6 cellular contexts compared by ENCODE assay signal in genomic region chrX:48910926-48911406, GRCh38. TPM values are rescaled to one million over a fixed set of nuclear protein-coding genes. Genes with fewer than 3 reads are reported as not detected.
DNase-seq lines count a peak whose midpoint lies in the region; ATAC-seq, FAIRE-seq and TF ChIP-seq lines count a peak whose summit lies in the region.

No MANE protein-coding gene starts in this region.

- TF ChIP-seq CTCF in WERI-Rb-1 (IDR thresholded peaks at IDR 0.05; ENCODE audit: low read depth, low read length) (no peak), HepG2 (CRISPR knock-in tag; IDR thresholded peaks at IDR 0.05) (no peak)

- H3K9me3 ChIP-seq in WERI-Rb-1 (ENCODE audit: severe bottlenecking) (no peaks in the 10 kb centered on the region), HepG2 (ENCODE audit: low read length) (no peaks in the 10 kb centered on the region)

- H3K27me3 ChIP-seq in WERI-Rb-1 (ENCODE audit: insufficient read depth, low read depth, severe bottlenecking) (no peaks in the 10 kb centered on the region), HepG2 (ENCODE audit: control insufficient read depth in 1 of 2, insufficient read depth in 2 of 2, low read length in 2 of 2) (no peaks in the 10 kb centered on the region; a peak in 1 of 5 replicates)

- H2AFZ ChIP-seq in HepG2 (ENCODE audit: low read length), result no peak overlapping the region

- DNase-seq in WERI-Rb-1 (no peak), HepG2 (ENCODE audit: low spot score) (no peak), NK-92 (lab: John Stamatoyannopoulos, UW; ENCODE audit: unreplicated experiment) (no peak), DMS 273 treated with DMSO at 0.1 percent for 48 hours (lab: John Stamatoyannopoulos, UW) (no peak)

- no peaks in the 10 kb centered on the region; the same call in 1 of the 2 replicates for H3K36me3 ChIP-seq in WERI-Rb-1
- peaks cover 2 to 17% of the 10 kb centered on the region in 2 experiments; a peak in 2 of 5 replicates for H3K36me3 ChIP-seq in HepG2 (replicated peaks in 1 of 2; ENCODE audit: control insufficient read depth in 1 of 2, insufficient read depth in 2 of 2, low read length in 2 of 2)

- FAIRE-seq in HepG2 (lab: Jason Lieb, UNC), result no peak

- CTCF ChIA-PET in HepG2 (lab: Yijun Ruan, JAX; ENCODE audit: low intra/inter-chr PET ratio, low total read pairs), result no interaction called here

- no peaks in the 10 kb centered on the region for H4K20me1 ChIP-seq in HepG2 (ENCODE audit: insufficient read depth, low read length)

- ATAC-seq in GM19035 (IDR thresholded peaks at IDR 0.05; ENCODE audit: unreplicated experiment), result peak; percentile 3
- no peak for ATAC-seq in HepG2
- no peak for ATAC-seq in GM18909 (IDR thresholded peaks at IDR 0.05; ENCODE audit: poor library complexity, unreplicated experiment)

- no TSS peak for BruUV-seq in HepG2 (replicated peaks; lab: Mats Ljungman, UMichigan)

- H3K4me3 ChIP-seq in WERI-Rb-1 (ENCODE audit: low read depth, low read length) (peak overlapping the region; percentile 63), HepG2 (replicated peaks in 1 of 3; ENCODE audit: insufficient read depth in 1 of 3, low read depth in 2 of 3, low read length in 3 of 3) (peak overlapping the region; percentile 79 to 82 (median 81))

- H3K9ac ChIP-seq in HepG2 (ENCODE audit: insufficient read depth, low read depth, low read length), result peak overlapping the region; percentile 83

- TF ChIP-seq EP300 in HepG2 (IDR thresholded peaks at IDR 0.05; ENCODE audit: low read depth in 2 of 2, low read length in 2 of 2) (no peak), HepG2 (CRISPR knock-in tag; IDR thresholded peaks at IDR 0.05; ENCODE audit: borderline replicate concordance) (no peak)

- peak overlapping the region; percentile 81 for H3K4me2 ChIP-seq in HepG2 (ENCODE audit: low read depth, low read length)

- in situ Hi-C loops in HepG2 (cut with HindIII; ENCODE audit: extremely low pct_ligation_motif_present, low pct_unique_long_range_greater_than_20kb), result no loop called here

- peaks cover 28% of the 10 kb centered on the region for H3K4me1 ChIP-seq in HepG2 (ENCODE audit: insufficient read depth, low read length)

- peaks cover 17% of the 10 kb centered on the region for H3K79me2 ChIP-seq in HepG2 (ENCODE audit: insufficient read depth, low read length)

- intact Hi-C loops in HepG2 (cut with micrococcal nuclease; ENCODE audit: unreplicated experiment), result loop anchor here (10.0 kb wide), 1 partner anchor 146 kb away; the partner anchor contains the start of gene GLOD5

- 0% methylated on average over 6 of the region's 12 CpGs for WGBS in HepG2 (ENCODE audit: low lambda C conversion rate)

- no peak for TF ChIP-seq POLR2A in HepG2 (IDR thresholded peaks at IDR 0.05; ENCODE audit: insufficient read depth in 1 of 2, low read depth in 2 of 2, low read length in 2 of 2)

- H3K27ac ChIP-seq in WERI-Rb-1 (peak overlapping the region; percentile 77), HepG2 (ENCODE audit: extremely low read length, insufficient read depth, low read length) (peak overlapping the region; percentile 81)

- no peak for TF ChIP-seq RAD21 in HepG2 (CRISPR knock-in tag; IDR thresholded peaks at IDR 0.05)

- POLR2A ChIA-PET in HepG2 (lab: Yijun Ruan, JAX), result interaction anchor here (1.2 to 3.1 kb wide), 4 partner anchors 14 to 109 kb away, joined by 4 to 42 read pairs (median 5); partner anchors contain the start of genes HDAC6, PQBP1 and TIMM17B

RNA-seq across cellular contexts. Expression of gene SLC35A2, which starts 0.5 kb away (rescaled TPM):
- 17.2 and 32.1 TPM in 2 replicates for total RNA-seq in HepG2 (2016; rRNA removed; fragmentation: Illumina TruSeq; extraction: Trizol)
- total RNA-seq in HepG2 (2016; cell fraction: cytosol; rRNA removed; fragmentation: Illumina TruSeq; extraction: Trizol; ENCODE audit: low read depth), result 5.6 and 5.8 TPM in 2 replicates
- 13.8 and 35.7 TPM in 2 replicates for total RNA-seq in HepG2 (2016; cell fraction: insoluble cytoplasmic fraction; rRNA removed; fragmentation: Illumina TruSeq; extraction: Trizol)
- total RNA-seq in HepG2 (2016; cell fraction: membrane; rRNA removed; fragmentation: Illumina TruSeq; extraction: Trizol), result 12.4 and 13.9 TPM in 2 replicates
- total RNA-seq in HepG2 (2016; cell fraction: nucleus; rRNA removed; fragmentation: Illumina TruSeq; extraction: Trizol), result 24.9 and 30.9 TPM in 2 replicates
- polyA plus RNA-seq in HepG2 (2011; rRNA removed), result 40.8 and 46.4 TPM in 2 replicates
- polyA plus RNA-seq in HepG2 (2011; cell fraction: cytosol; rRNA removed), result 41.7 and 48.0 TPM in 2 replicates
- polyA plus RNA-seq in HepG2 (2011; cell fraction: nucleus; rRNA removed), result 31.2 and 31.5 TPM in 2 replicates
- polyA plus RNA-seq in HepG2 (2012), result 16.3 and 18.8 TPM in 2 replicates
- 6.8 and 8.5 TPM in 2 replicates for polyA plus RNA-seq in HepG2 (2016; cell fraction: cytosol; fragmentation: Illumina TruSeq; extraction: Trizol; ENCODE audit: low read depth)
- polyA plus RNA-seq in HepG2 (2016; cell fraction: insoluble cytoplasmic fraction; fragmentation: Illumina TruSeq; extraction: Trizol; ENCODE audit: low read depth), result 20.0 and 23.2 TPM in 2 replicates
- 12.9 and 13.5 TPM in 2 replicates for polyA plus RNA-seq in HepG2 (2016; cell fraction: membrane; fragmentation: Illumina TruSeq; extraction: Trizol; ENCODE audit: low read depth)
- polyA plus RNA-seq in HepG2 (2016; cell fraction: nucleus; fragmentation: Illumina TruSeq; extraction: Trizol; ENCODE audit: insufficient read depth, low read depth), result 57.8 and 62.5 TPM in 2 replicates
- polyA minus RNA-seq in HepG2 (2011; rRNA and poly(A)+ RNA removed; ENCODE audit: low replicate concordance), result 110 and 137 TPM in 2 replicates
- 25.2 and 26.9 TPM in 2 replicates for polyA minus RNA-seq in HepG2 (2011; cell fraction: cytosol; rRNA and poly(A)+ RNA removed)
- 9.3 and 12.1 TPM in 2 replicates for polyA minus RNA-seq in HepG2 (2011; cell fraction: nucleus; rRNA and poly(A)+ RNA removed)

RNA-seq across cellular contexts. Expression of gene PIM2, which starts 7.9 kb away (rescaled TPM):
- 13.0 and 14.4 TPM in 2 replicates for total RNA-seq in HepG2 (2016; rRNA removed; fragmentation: Illumina TruSeq; extraction: Trizol)
- 1.7 and 2.6 TPM in 2 replicates for total RNA-seq in HepG2 (2016; cell fraction: cytosol; rRNA removed; fragmentation: Illumina TruSeq; extraction: Trizol; ENCODE audit: low read depth)
- total RNA-seq in HepG2 (2016; cell fraction: insoluble cytoplasmic fraction; rRNA removed; fragmentation: Illumina TruSeq; extraction: Trizol), result 11.9 and 13.2 TPM in 2 replicates
- 5.9 and 6.5 TPM in 2 replicates for total RNA-seq in HepG2 (2016; cell fraction: membrane; rRNA removed; fragmentation: Illumina TruSeq; extraction: Trizol)
- 7.9 and 8.0 TPM in 2 replicates for total RNA-seq in HepG2 (2016; cell fraction: nucleus; rRNA removed; fragmentation: Illumina TruSeq; extraction: Trizol)
- polyA plus RNA-seq in HepG2 (2011; rRNA removed), result 15.8 and 17.4 TPM in 2 replicates
- 10.3 and 10.6 TPM in 2 replicates for polyA plus RNA-seq in HepG2 (2011; cell fraction: cytosol; rRNA removed)
- 14.3 and 17.5 TPM in 2 replicates for polyA plus RNA-seq in HepG2 (2011; cell fraction: nucleus; rRNA removed)
- 10.1 and 10.6 TPM in 2 replicates for polyA plus RNA-seq in HepG2 (2012)
- polyA plus RNA-seq in HepG2 (2016; cell fraction: cytosol; fragmentation: Illumina TruSeq; extraction: Trizol; ENCODE audit: low read depth), result 1.1 TPM in 2 replicates
- polyA plus RNA-seq in HepG2 (2016; cell fraction: insoluble cytoplasmic fraction; fragmentation: Illumina TruSeq; extraction: Trizol; ENCODE audit: low read depth), result 14.0 and 15.2 TPM in 2 replicates
- 3.5 and 4.0 TPM in 2 replicates for polyA plus RNA-seq in HepG2 (2016; cell fraction: membrane; fragmentation: Illumina TruSeq; extraction: Trizol; ENCODE audit: low read depth)
- 11.4 and 16.3 TPM in 2 replicates for polyA plus RNA-seq in HepG2 (2016; cell fraction: nucleus; fragmentation: Illumina TruSeq; extraction: Trizol; ENCODE audit: insufficient read depth, low read depth)
- 17.3 and 37.4 TPM in 2 replicates for polyA minus RNA-seq in HepG2 (2011; rRNA and poly(A)+ RNA removed; ENCODE audit: low replicate concordance)
- polyA minus RNA-seq in HepG2 (2011; cell fraction: cytosol; rRNA and poly(A)+ RNA removed), result 4.9 and 5.8 TPM in 2 replicates
- 8.5 and 10.9 TPM in 2 replicates for polyA minus RNA-seq in HepG2 (2011; cell fraction: nucleus; rRNA and poly(A)+ RNA removed)

RNA-seq across cellular contexts. Expression of gene PQBP1, which starts 13.2 kb away (rescaled TPM):
- 80.9 and 99.4 TPM in 2 replicates for total RNA-seq in HepG2 (2016; rRNA removed; fragmentation: Illumina TruSeq; extraction: Trizol)
- 33.5 and 34.4 TPM in 2 replicates for total RNA-seq in HepG2 (2016; cell fraction: cytosol; rRNA removed; fragmentation: Illumina TruSeq; extraction: Trizol; ENCODE audit: low read depth)
- 87.4 and 94.4 TPM in 2 replicates for total RNA-seq in HepG2 (2016; cell fraction: insoluble cytoplasmic fraction; rRNA removed; fragmentation: Illumina TruSeq; extraction: Trizol)
- total RNA-seq in HepG2 (2016; cell fraction: membrane; rRNA removed; fragmentation: Illumina TruSeq; extraction: Trizol), result 35.6 and 39.4 TPM in 2 replicates
- total RNA-seq in HepG2 (2016; cell fraction: nucleus; rRNA removed; fragmentation: Illumina TruSeq; extraction: Trizol), result 40.0 and 41.7 TPM in 2 replicates
- 58.1 and 66.9 TPM in 2 replicates for polyA plus RNA-seq in HepG2 (2011; rRNA removed)
- 77.0 and 80.0 TPM in 2 replicates for polyA plus RNA-seq in HepG2 (2011; cell fraction: cytosol; rRNA removed)
- polyA plus RNA-seq in HepG2 (2011; cell fraction: nucleus; rRNA removed), result 123 and 131 TPM in 2 replicates
- polyA plus RNA-seq in HepG2 (2012), result 72.0 and 77.4 TPM in 2 replicates
- polyA plus RNA-seq in HepG2 (2016; cell fraction: cytosol; fragmentation: Illumina TruSeq; extraction: Trizol; ENCODE audit: low read depth), result 39.2 and 46.6 TPM in 2 replicates
- 111 and 112 TPM in 2 replicates for polyA plus RNA-seq in HepG2 (2016; cell fraction: insoluble cytoplasmic fraction; fragmentation: Illumina TruSeq; extraction: Trizol; ENCODE audit: low read depth)
- polyA plus RNA-seq in HepG2 (2016; cell fraction: membrane; fragmentation: Illumina TruSeq; extraction: Trizol; ENCODE audit: low read depth), result 42.4 and 43.0 TPM in 2 replicates
- polyA plus RNA-seq in HepG2 (2016; cell fraction: nucleus; fragmentation: Illumina TruSeq; extraction: Trizol; ENCODE audit: insufficient read depth, low read depth), result 101 and 103 TPM in 2 replicates
- 33.5 and 103 TPM in 2 replicates for polyA minus RNA-seq in HepG2 (2011; rRNA and poly(A)+ RNA removed; ENCODE audit: low replicate concordance)
- 32.2 and 41.4 TPM in 2 replicates for polyA minus RNA-seq in HepG2 (2011; cell fraction: cytosol; rRNA and poly(A)+ RNA removed)
- 23.3 and 26.7 TPM in 2 replicates for polyA minus RNA-seq in HepG2 (2011; cell fraction: nucleus; rRNA and poly(A)+ RNA removed)

RNA-seq across cellular contexts. Expression of gene TIMM17B, which starts 13.4 kb away (rescaled TPM):
- total RNA-seq in HepG2 (2016; rRNA removed; fragmentation: Illumina TruSeq; extraction: Trizol), result 53.4 and 56.0 TPM in 2 replicates
- total RNA-seq in HepG2 (2016; cell fraction: cytosol; rRNA removed; fragmentation: Illumina TruSeq; extraction: Trizol; ENCODE audit: low read depth), result 16.1 and 16.6 TPM in 2 replicates
- 59.1 and 59.6 TPM in 2 replicates for total RNA-seq in HepG2 (2016; cell fraction: insoluble cytoplasmic fraction; rRNA removed; fragmentation: Illumina TruSeq; extraction: Trizol)
- 21.0 and 25.1 TPM in 2 replicates for total RNA-seq in HepG2 (2016; cell fraction: membrane; rRNA removed; fragmentation: Illumina TruSeq; extraction: Trizol)
- total RNA-seq in HepG2 (2016; cell fraction: nucleus; rRNA removed; fragmentation: Illumina TruSeq; extraction: Trizol), result 35.5 and 35.9 TPM in 2 replicates
- polyA plus RNA-seq in HepG2 (2011; rRNA removed), result 69.1 and 72.5 TPM in 2 replicates
- polyA plus RNA-seq in HepG2 (2011; cell fraction: cytosol; rRNA removed), result 74.6 and 124 TPM in 2 replicates
- 52.8 and 64.5 TPM in 2 replicates for polyA plus RNA-seq in HepG2 (2011; cell fraction: nucleus; rRNA removed)
- polyA plus RNA-seq in HepG2 (2012), result 50.1 and 56.0 TPM in 2 replicates
- polyA plus RNA-seq in HepG2 (2016; cell fraction: cytosol; fragmentation: Illumina TruSeq; extraction: Trizol; ENCODE audit: low read depth), result 18.8 and 21.5 TPM in 2 replicates
- polyA plus RNA-seq in HepG2 (2016; cell fraction: insoluble cytoplasmic fraction; fragmentation: Illumina TruSeq; extraction: Trizol; ENCODE audit: low read depth), result 63.6 and 70.0 TPM in 2 replicates
- polyA plus RNA-seq in HepG2 (2016; cell fraction: membrane; fragmentation: Illumina TruSeq; extraction: Trizol; ENCODE audit: low read depth), result 22.7 and 26.6 TPM in 2 replicates
- polyA plus RNA-seq in HepG2 (2016; cell fraction: nucleus; fragmentation: Illumina TruSeq; extraction: Trizol; ENCODE audit: insufficient read depth, low read depth), result 67.0 and 69.3 TPM in 2 replicates
- 67.5 and 136 TPM in 2 replicates for polyA minus RNA-seq in HepG2 (2011; rRNA and poly(A)+ RNA removed; ENCODE audit: low replicate concordance)
- polyA minus RNA-seq in HepG2 (2011; cell fraction: cytosol; rRNA and poly(A)+ RNA removed), result 20.0 and 25.0 TPM in 2 replicates
- 11.8 and 14.9 TPM in 2 replicates for polyA minus RNA-seq in HepG2 (2011; cell fraction: nucleus; rRNA and poly(A)+ RNA removed)

RNA-seq across cellular contexts. Expression of gene OTUD5, which starts 46.4 kb away (rescaled TPM):
- 16.9 and 18.4 TPM in 2 replicates for total RNA-seq in HepG2 (2016; rRNA removed; fragmentation: Illumina TruSeq; extraction: Trizol)
- total RNA-seq in HepG2 (2016; cell fraction: cytosol; rRNA removed; fragmentation: Illumina TruSeq; extraction: Trizol; ENCODE audit: low read depth), result 7.3 and 7.9 TPM in 2 replicates
- total RNA-seq in HepG2 (2016; cell fraction: insoluble cytoplasmic fraction; rRNA removed; fragmentation: Illumina TruSeq; extraction: Trizol), result 15.3 and 18.1 TPM in 2 replicates
- total RNA-seq in HepG2 (2016; cell fraction: membrane; rRNA removed; fragmentation: Illumina TruSeq; extraction: Trizol), result 13.3 and 13.6 TPM in 2 replicates
- 11.1 and 13.9 TPM in 2 replicates for total RNA-seq in HepG2 (2016; cell fraction: nucleus; rRNA removed; fragmentation: Illumina TruSeq; extraction: Trizol)
- 42.2 and 44.8 TPM in 2 replicates for polyA plus RNA-seq in HepG2 (2011; rRNA removed)
- polyA plus RNA-seq in HepG2 (2011; cell fraction: cytosol; rRNA removed), result 29.5 and 29.7 TPM in 2 replicates
- polyA plus RNA-seq in HepG2 (2011; cell fraction: nucleus; rRNA removed), result 74.0 and 78.6 TPM in 2 replicates
- polyA plus RNA-seq in HepG2 (2012), result 30.8 and 34.7 TPM in 2 replicates
- 14.5 and 15.7 TPM in 2 replicates for polyA plus RNA-seq in HepG2 (2016; cell fraction: cytosol; fragmentation: Illumina TruSeq; extraction: Trizol; ENCODE audit: low read depth)
- polyA plus RNA-seq in HepG2 (2016; cell fraction: insoluble cytoplasmic fraction; fragmentation: Illumina TruSeq; extraction: Trizol; ENCODE audit: low read depth), result 20.0 and 25.8 TPM in 2 replicates
- 18.9 and 22.2 TPM in 2 replicates for polyA plus RNA-seq in HepG2 (2016; cell fraction: membrane; fragmentation: Illumina TruSeq; extraction: Trizol; ENCODE audit: low read depth)
- 32.8 and 33.6 TPM in 2 replicates for polyA plus RNA-seq in HepG2 (2016; cell fraction: nucleus; fragmentation: Illumina TruSeq; extraction: Trizol; ENCODE audit: insufficient read depth, low read depth)
- polyA minus RNA-seq in HepG2 (2011; rRNA and poly(A)+ RNA removed; ENCODE audit: low replicate concordance), result 40.8 and 110 TPM in 2 replicates
- polyA minus RNA-seq in HepG2 (2011; cell fraction: cytosol; rRNA and poly(A)+ RNA removed), result 20.0 and 21.9 TPM in 2 replicates
- 14.8 and 17.9 TPM in 2 replicates for polyA minus RNA-seq in HepG2 (2011; cell fraction: nucleus; rRNA and poly(A)+ RNA removed)
